Comparison of ENCODE assay signal across 26 cellular contexts in the genomic region with DNA sequence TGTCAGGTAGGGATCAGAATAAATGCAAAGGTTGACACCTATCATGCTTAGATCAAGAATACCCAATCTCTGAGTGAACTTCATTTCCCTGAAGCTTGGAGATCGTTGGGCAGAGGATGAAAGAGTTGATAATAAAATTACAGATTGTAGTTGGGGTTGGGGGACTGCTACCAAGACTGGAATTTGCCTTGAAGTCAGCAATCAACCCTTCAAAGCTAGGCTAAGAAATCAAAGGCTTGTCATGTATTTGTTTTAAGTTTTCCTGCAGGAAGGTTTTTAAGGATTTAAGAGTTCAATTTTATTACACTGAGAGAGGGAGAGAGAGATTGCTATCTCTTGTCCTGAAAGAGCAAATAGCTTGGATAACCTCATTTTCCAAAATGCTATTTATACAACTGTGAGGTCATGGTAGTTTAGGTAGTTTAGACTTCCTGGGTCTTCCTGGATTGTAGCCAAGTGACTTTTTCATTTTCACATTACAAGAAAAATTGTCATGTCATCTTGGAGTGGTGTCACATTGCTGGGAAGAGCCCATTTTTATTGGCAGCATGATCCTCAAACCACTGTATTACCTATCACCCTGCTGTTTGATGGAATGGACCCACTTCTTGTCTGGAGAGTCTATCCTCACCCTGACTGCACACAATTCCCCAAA. TPM values are rescaled to one million over a fixed set of nuclear protein-coding genes. Genes with fewer than 3 reads are reported as not detected.
DNase-seq lines count a peak whose midpoint lies in the region; ATAC-seq, FAIRE-seq and TF ChIP-seq lines count a peak whose summit lies in the region.
"Had no signal": no experiment of that assay in that cellular context is flagged by ENCODE, and none has a peak within 500 bp of the region (broad histone marks: within the 10 kb centered on the region; RNA-seq: fewer than 3 reads in every experiment).

No MANE protein-coding gene starts in this region.

- dilution Hi-C loops in IMR-90 (cut with HindIII; ENCODE audit: low sequenced_read_pairs, unreplicated experiment), result no loop called here

- no peak overlapping the region for H3K4me2 ChIP-seq in IMR-90 (ENCODE audit: low read depth, low read length)

- no peaks in the 10 kb centered on the region for H4K20me1 ChIP-seq in IMR-90 (ENCODE audit: insufficient read depth, low read length)

- no peak overlapping the region for H4K91ac ChIP-seq in IMR-90 (ENCODE audit: insufficient read depth, low read depth, low read length)

- H3K36me3 ChIP-seq in IMR-90 (ENCODE audit: control insufficient read depth, insufficient read depth, low read length), result no peaks in the 10 kb centered on the region
- no peaks in the 10 kb centered on the region for H3K36me3 ChIP-seq in mucosa of descending colon (ENCODE audit: low read depth)
- H3K36me3 ChIP-seq: esophagus squamous epithelium, ovary had no signal

- FAIRE-seq in RCC 7860 (lab: Jason Lieb, UNC), result no peak
- FAIRE-seq: astrocyte, urothelium cell line had no signal

- no peak overlapping the region for H2BK15ac ChIP-seq in IMR-90 (ENCODE audit: low read depth, low read length)

- H3K4me3 ChIP-seq in IMR-90 (ENCODE audit: insufficient read depth, low read depth, low read length) (no peak overlapping the region), mucosa of descending colon (no peak overlapping the region)
- H3K4me3 ChIP-seq: esophagus squamous epithelium, lung, ovary, SK-N-MC had no signal

- H3K4me1 ChIP-seq in IMR-90 (ENCODE audit: control insufficient read depth, insufficient read depth, low read length) (no peaks in the 10 kb centered on the region), mucosa of descending colon (ENCODE audit: low read depth) (peaks cover 5% of the 10 kb centered on the region)
- H3K4me1 ChIP-seq: esophagus squamous epithelium had no signal

- H3K14ac ChIP-seq in IMR-90 (replicated peaks; ENCODE audit: low read depth, low read length), result 0 out of 2 replicates have a peak overlapping the region, but pooled peaks have one; percentile 14

- H4K5ac ChIP-seq in IMR-90 (ENCODE audit: low read depth, low read length), result no peak overlapping the region

- no peak overlapping the region for H3K23ac ChIP-seq in IMR-90 (ENCODE audit: low read depth, low read length)

- H3K9me3 ChIP-seq in IMR-90 (ENCODE audit: control insufficient read depth, insufficient read depth, low read length) (no peaks in the 10 kb centered on the region), mucosa of descending colon (no peaks in the 10 kb centered on the region)
- H3K9me3 ChIP-seq: esophagus squamous epithelium, ovary had no signal

- no peak for TF ChIP-seq POLR2A in IMR-90 (IDR thresholded peaks at IDR 0.05; ENCODE audit: low read depth, low read length)

- no peak overlapping the region for H2BK20ac ChIP-seq in IMR-90 (ENCODE audit: low read depth, low read length)

- no TSS peak for BruUV-seq in IMR-90 (replicated peaks; lab: Mats Ljungman, UMichigan)

- POLR2A ChIA-PET in IMR-90 (lab: Charles Lee; ENCODE audit: unreplicated experiment), result no interaction called here

- ATAC-seq in IMR-90 (ENCODE audit: low read depth) (no peak), mucosa of descending colon (peak; percentile 34), GM19023 (IDR thresholded peaks at IDR 0.05; ENCODE audit: unreplicated experiment) (no peak)

- no peak overlapping the region for H2AK9ac ChIP-seq in IMR-90 (replicated peaks; ENCODE audit: low read depth, low read length, poor library complexity)

- H3K9me1 ChIP-seq in IMR-90 (ENCODE audit: insufficient read depth, low read length), result no peaks in the 10 kb centered on the region; the same call in 1 of the 2 replicates

- no peak overlapping the region for H3K27ac ChIP-seq in IMR-90 (ENCODE audit: insufficient read depth, low read length)
- H3K27ac ChIP-seq: esophagus squamous epithelium, ovary, RWPE1, SK-N-MC had no signal

- H2BK5ac ChIP-seq in IMR-90 (ENCODE audit: low read depth, low read length, poor library complexity, severe bottlenecking), result no peak overlapping the region

- H3K9ac ChIP-seq in IMR-90 (ENCODE audit: low read depth, low read length), result no peak overlapping the region

- no peak overlapping the region for H2AFZ ChIP-seq in IMR-90 (replicated peaks; ENCODE audit: low read length, poor library complexity)

- no peak overlapping the region for H3K56ac ChIP-seq in IMR-90 (ENCODE audit: extremely low read depth, insufficient read depth, low read length)

- TF ChIP-seq CTCF in IMR-90 (conservative IDR thresholded peaks at IDR 0.05; ENCODE audit: low read depth, low read length) (no peak), mucosa of descending colon (IDR thresholded peaks at IDR 0.05) (no peak)

- CTCF ChIA-PET in IMR-90 (lab: Yijun Ruan, JAX), result interaction anchor here (0.9 kb wide), 1 partner anchor 12 kb away, joined by 4 read pairs; no protein-coding TSS in a partner anchor

- in situ Hi-C loops in IMR-90 (cut with MboI; ENCODE audit: low sequenced_read_pairs), result no loop called here

- no peak overlapping the region for H2AK5ac ChIP-seq in IMR-90 (ENCODE audit: low read depth, low read length)

- H3K79me1 ChIP-seq in IMR-90 (ENCODE audit: low read depth in 1 of 2, low read length in 2 of 2), result no peaks in the 10 kb centered on the region

- H3K4ac ChIP-seq in IMR-90 (ENCODE audit: low read depth, low read length), result no peak overlapping the region

- H4K8ac ChIP-seq in IMR-90 (ENCODE audit: low read depth in 2 of 2, low read length in 2 of 2), result no peak overlapping the region

- intact Hi-C loops in IMR-90 (cut with micrococcal nuclease) (no loop called here), mucosa of descending colon (cut with DNase I, micrococcal nuclease) (no loop called here)

- no peak overlapping the region for H2BK120ac ChIP-seq in IMR-90 (ENCODE audit: low read depth, low read length)

- no CpG with 5 or more reads among the region's 1 CpG for WGBS in IMR-90 (ENCODE audit: extremely low coverage in 2 of 2, insufficient read length in 1 of 2), 2 experiments

- H3K27me3 ChIP-seq in IMR-90 (ENCODE audit: control insufficient read depth, insufficient read depth, low read length), result no peaks in the 10 kb centered on the region
- H3K27me3 ChIP-seq: esophagus squamous epithelium, ovary had no signal

- TF ChIP-seq RAD21 in IMR-90 (IDR thresholded peaks at IDR 0.05; ENCODE audit: low read length), result no peak

- DNase-seq in EH (ENCODE audit: low read depth) (peak; percentile 64), IMR-90 (no peak), RCC 7860 (ENCODE audit: low spot score) (peak; percentile 17), mucosa of descending colon (no peak), NCI-H82 treated with DMSO at 0.1 percent for 48 hours (lab: John Stamatoyannopoulos, UW; ENCODE audit: unreplicated experiment) (no peak)
- no peak for DNase-seq in stimulated activated CD4-positive, alpha-beta T cell treated with anti-CD3 and anti-CD28 coated beads, Interleukin-15, amount 100 ng/mL, for 24 hours
- DNase-seq: activated CD4-positive, alpha-beta T cell treated with anti-CD3 and anti-CD28 coated beads for 4 hours; activated CD8-positive, alpha-beta memory T cell treated with anti-CD3 and anti-CD28 coated beads for 24 hours; activated effector memory CD4-positive, alpha-beta T cell treated with Interleukin-2 at 50 U/mL for 16 hours; activated naive CD8-positive, alpha-beta T cell treated with anti-CD3 and anti-CD28 coated beads for 36 hours; caudate nucleus; CD4-positive, alpha-beta T cell; esophagus squamous epithelium; foreskin melanocyte; GOT3; NCI-H1436; NCI-H524; ovary; stimulated activated CD4-positive, alpha-beta T cell treated with anti-CD3 and anti-CD28 coated beads, Interleukin-2, amount 100 ng/mL, for 48 hours; stimulated activated naive CD4-positive, alpha-beta T cell had no signal

- H3K18ac ChIP-seq in IMR-90 (ENCODE audit: low read depth, low read length), result no peak overlapping the region

TF ChIP-seq in IMR-90, 13 proteins besides CTCF, POLR2A, EP300 and RAD21:
- TF ChIP-seq SMC3 (IDR thresholded peaks at IDR 0.05; ENCODE audit: low read depth, low read length), result no peak
- no peak for TF ChIP-seq BHLHE40 (IDR thresholded peaks at IDR 0.05; ENCODE audit: low read depth, low read length)
- TF ChIP-seq ELK1 (IDR thresholded peaks at IDR 0.05; ENCODE audit: borderline replicate concordance, low read depth, low read length), result no peak
- TF ChIP-seq CHD1 (IDR thresholded peaks at IDR 0.05; ENCODE audit: low read depth, low read length), result no peak

RNA-seq across cellular contexts. Expression of gene PRSS23, which starts 10.1 kb away (rescaled TPM):
- total RNA-seq in IMR-90 (2012; rRNA removed) (123 and 199 TPM in 2 replicates), mucosa of descending colon (100 to 1,000 TPM in 2 of 3 donors, 10 to 100 TPM in 1; 75.0 to 128 (median 122) TPM)
- polyA plus RNA-seq in IMR-90 (2012; rRNA removed), result 82.8 and 100 TPM in 2 replicates
- 29.4 and 33.7 TPM in 2 replicates for polyA plus RNA-seq in IMR-90 (2012; cell fraction: cytosol; rRNA removed)
- polyA plus RNA-seq in IMR-90 (2012; cell fraction: nucleus; rRNA removed; ENCODE audit: low replicate concordance), result 12.6 and 23.8 TPM in 2 replicates

Comparison
In these comparisons a context has a peak if more than half of its experiments do, and no peak if none do; other contexts are left out.
1. DNase-seq: peak in EH (single experiment) and RCC 7860 (single experiment); none in IMR-90 (single experiment), mucosa of descending colon (0 of 3), NCI-H82 treated with DMSO at 0.1 percent for 48 hours (single experiment) and stimulated activated CD4-positive, alpha-beta T cell treated with anti-CD3 and anti-CD28 coated beads, Interleukin-15, amount 100 ng/mL, for 24 hours (single experiment).